In genomic region chr6:119259027-119259426, GRCh38 we compare ENCODE assay signal across 16 cellular contexts.
DNase-seq lines count a peak whose midpoint lies in the region; ATAC-seq and TF ChIP-seq lines count a peak whose summit lies in the region.
"Had no signal": no experiment of that assay in that cellular context is flagged by ENCODE, and none has a peak within 500 bp of the region (broad histone marks: within the 10 kb centered on the region; RNA-seq: fewer than 3 reads in every experiment).

No MANE protein-coding gene starts in this region.

- no peak for TF ChIP-seq CTCF in left lung (IDR thresholded peaks at IDR 0.05)
- no peak for TF ChIP-seq CTCF in neural progenitor cell (IDR thresholded peaks at IDR 0.05)

- H3K4me2 ChIP-seq in neural progenitor cell = no peak overlapping the region

- no peaks in the 10 kb centered on the region for H3K36me3 ChIP-seq in left lung
- H3K36me3 ChIP-seq in neural progenitor cell = no peaks in the 10 kb centered on the region

- TF ChIP-seq POLR2A in GM18505 (IDR thresholded peaks at IDR 0.05; ENCODE audit: borderline replicate concordance, extremely low read depth, insufficient read depth, insufficient read length) = no peak

- no peaks in the 10 kb centered on the region for H3K9me3 Mint-ChIP-seq in neural progenitor cell

- H3K27me3 ChIP-seq in left lung (no peaks in the 10 kb centered on the region), neural progenitor cell (no peaks in the 10 kb centered on the region)
- H3K27me3 ChIP-seq: heart left ventricle had no signal

- H4K20me1 ChIP-seq in neural progenitor cell (ENCODE audit: low read depth) = no peaks in the 10 kb centered on the region

- H3K79me2 ChIP-seq in neural progenitor cell (ENCODE audit: low read depth) = no peaks in the 10 kb centered on the region

- no peak overlapping the region for H3K9ac ChIP-seq in neural progenitor cell

- ATAC-seq in GM18505 (IDR thresholded peaks at IDR 0.05; ENCODE audit: unreplicated experiment) (peak; percentile 69), GM21576 (IDR thresholded peaks at IDR 0.05; ENCODE audit: unreplicated experiment) (peak; percentile 67), left lung (peak; percentile 71), HG03354 (IDR thresholded peaks at IDR 0.05; ENCODE audit: poor library complexity, severe bottlenecking, unreplicated experiment) (no peak), HG02840 (IDR thresholded peaks at IDR 0.05; ENCODE audit: low FRiP score, unreplicated experiment) (no peak)
- ATAC-seq: activated T-cell treated with anti-CD3 and anti-CD28 coated beads, Interleukin-2, amount 50 U/mL, for 4 hours; heart left ventricle; T-helper 17 cell had no signal

- H3K27me3 Mint-ChIP-seq in neural progenitor cell (ENCODE audit: insufficient read depth, low read depth) = no peaks in the 10 kb centered on the region
- H3K27me3 Mint-ChIP-seq: T-helper 17 cell had no signal

- peaks cover 0 to 2% of the 10 kb centered on the region in 2 donors for H3K9me3 ChIP-seq in left lung
- no peaks in the 10 kb centered on the region for H3K9me3 ChIP-seq in neural progenitor cell (ENCODE audit: low read depth)

- no peak overlapping the region for H3K4me3 Mint-ChIP-seq in neural progenitor cell
- H3K4me3 Mint-ChIP-seq: activated T-cell treated with anti-CD3 and anti-CD28 coated beads, Interleukin-2, amount 50 U/mL, for 4 hours; T-helper 17 cell had no signal

- H3K27ac ChIP-seq in left lung (no peak overlapping the region), neural progenitor cell (no peak overlapping the region)
- H3K27ac ChIP-seq: heart left ventricle had no signal

- H3K4me3 ChIP-seq in left lung = no peak overlapping the region
- H3K4me3 ChIP-seq in neural progenitor cell = no peak overlapping the region
- H3K4me3 ChIP-seq: heart left ventricle had no signal

- H3K36me3 Mint-ChIP-seq in neural progenitor cell = no peaks in the 10 kb centered on the region

- no peak overlapping the region for H3K27ac Mint-ChIP-seq in neural progenitor cell
- H3K27ac Mint-ChIP-seq: T-helper 17 cell had no signal

- no peak overlapping the region for H2AFZ ChIP-seq in neural progenitor cell (replicated peaks)

- no peaks in the 10 kb centered on the region for H3F3A ChIP-seq in neural progenitor cell (ENCODE audit: low read depth)

- no peaks in the 10 kb centered on the region for H3K4me1 Mint-ChIP-seq in neural progenitor cell

- intact Hi-C loops in left lung (cut with DNase I) = no loop called here

- H3K4me1 ChIP-seq in left lung (peaks cover 0 to 23% of the 10 kb centered on the region in 2 donors), neural progenitor cell (no peaks in the 10 kb centered on the region)

- DNase-seq in OCI-M1 (lab: John Stamatoyannopoulos, UW) (peak; percentile 38), left lung (no peak), SHP77 (lab: John Stamatoyannopoulos, UW) (no peak), neural progenitor cell (ENCODE audit: low spot score) (no peak)
- DNase-seq: activated CD4-positive, alpha-beta T cell treated with anti-CD3 and anti-CD28 coated beads for 4 hours; activated T-cell treated with anti-CD3 and anti-CD28 coated beads, Interleukin-2, amount 50 U/mL, for 4 hours; DMS153; heart left ventricle; NCI-H2029; NCI-H526; stimulated activated CD4-positive, alpha-beta T cell treated with anti-CD3 and anti-CD28 coated beads, Interleukin-15, amount 100 ng/mL, for 24 hours; T-helper 17 cell had no signal

Comparison
In these comparisons a context has a peak if more than half of its experiments do, and no peak if none do; other contexts are left out.
1. ATAC-seq: peak in GM18505 (single experiment), GM21576 (single experiment) and left lung (single experiment); none in HG03354 (single experiment) and HG02840 (single experiment).